In genomic region chr1:2856076-2856390, GRCh38 we compare ENCODE assay signal across 16 cellular contexts.
"Had no signal": no experiment of that assay in that cellular context is flagged by ENCODE, and none has a peak within 500 bp of the region (broad histone marks: within the 10 kb centered on the region; RNA-seq: fewer than 3 reads in every experiment).

No MANE protein-coding gene starts in this region.

- H3K4me1 ChIP-seq: colonic mucosa, foreskin keratinocyte, left lung, tibial nerve, upper lobe of right lung, vagina had no signal

- H3K4me3 ChIP-seq: colonic mucosa, left lung, ovary, tibial nerve, upper lobe of right lung, vagina had no signal

- H3K36me3 ChIP-seq: colonic mucosa, left lung, ovary, tibial nerve, upper lobe of right lung, vagina had no signal

- ATAC-seq: foreskin keratinocyte; left lung; stimulated activated memory B cell treated with anti-CD40 and anti-IgM and Interleukin-4, amounts not matched to agents 10 μg/mL and 1 μg/mL and 100 μg/mL, for 72 hours; upper lobe of right lung had no signal

- DNase-seq: cerebellar nuclear complex; colonic mucosa; dermis blood vessel endothelial cell; foreskin keratinocyte; kidney glomerular epithelial cell; mesendoderm; naive B cell; ovary; stimulated activated CD4-positive, alpha-beta T cell treated with anti-CD3 and anti-CD28 coated beads, Interleukin-15, amount 100 ng/mL, for 24 hours; stimulated activated CD4-positive, alpha-beta T cell treated with anti-CD3 and anti-CD28 coated beads, Interleukin-1b, Interleukin-23, amount 100 ng/mL, for 48 hours; stimulated activated CD4-positive, alpha-beta T cell treated with anti-CD3 and anti-CD28 coated beads, Interleukin-4, amount 100 ng/mL, for 24 hours; upper lobe of right lung had no signal

- H3K9me3 ChIP-seq: colonic mucosa, ovary, tibial nerve, upper lobe of right lung, vagina had no signal

- H3K27me3 ChIP-seq: colonic mucosa, foreskin keratinocyte, ovary had no signal

- H3K27ac ChIP-seq: colonic mucosa, foreskin keratinocyte, left lung, ovary, tibial nerve, upper lobe of right lung, vagina had no signal
